ENCODE assay signal across 8 cellular contexts in the genomic region with DNA sequence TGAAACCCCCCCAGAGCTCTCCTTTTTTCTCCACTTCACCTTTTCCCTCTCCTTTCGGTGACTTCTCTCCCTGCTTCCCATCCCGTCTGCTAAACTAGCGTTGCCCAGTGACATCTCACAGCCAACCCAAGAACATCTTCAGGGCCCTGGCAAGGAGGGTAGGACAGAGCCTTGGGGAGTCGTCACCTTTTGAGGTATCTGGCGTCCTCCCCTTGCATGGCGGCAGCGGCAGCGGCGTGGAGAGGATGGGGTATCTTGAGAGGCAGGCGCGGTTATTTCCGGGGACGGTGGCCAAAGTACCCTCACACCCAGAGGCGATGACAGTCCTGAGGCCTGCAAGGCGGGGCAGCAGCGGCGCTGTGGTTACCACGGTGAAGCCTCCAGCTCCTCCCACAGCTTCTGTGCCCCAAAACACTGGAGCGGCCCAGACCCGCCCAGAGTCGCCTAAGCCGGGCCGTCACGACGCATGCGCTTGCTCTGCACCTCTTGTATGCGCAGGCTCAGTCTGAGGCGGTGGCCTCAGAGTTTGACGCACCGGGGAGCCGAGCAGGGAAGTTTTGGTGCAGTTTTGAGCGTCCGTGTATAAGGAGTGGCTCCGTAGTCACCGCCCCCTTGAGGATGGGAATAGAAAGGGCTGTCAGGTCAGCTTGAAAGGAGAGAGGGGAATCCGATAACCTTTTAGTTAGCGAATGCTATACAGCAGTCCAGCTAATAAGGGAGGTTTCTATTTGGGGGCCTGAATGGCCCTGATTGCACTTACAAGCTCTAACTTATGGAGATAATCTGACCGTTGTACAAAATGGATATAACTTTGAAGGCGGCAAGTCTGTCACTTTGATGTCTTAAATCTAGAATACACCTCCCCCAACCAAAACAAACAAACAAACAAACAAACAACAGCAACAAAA. TPM values are rescaled to one million over a fixed set of nuclear protein-coding genes. Genes with fewer than 3 reads are reported as not detected.
DNase-seq lines count a peak whose midpoint lies in the region; ATAC-seq and TF ChIP-seq lines count a peak whose summit lies in the region.

A gene (minus strand): TSS at position 446 of the 908 bp plus-strand sequence. CDS start 228 bp downstream, at position 218.

- peak within 1 kb of the TSS; percentile 95 for H3K4me3 ChIP-seq in CD4-positive, CD25-positive, alpha-beta regulatory T cell (ENCODE audit: low read depth, low read length)
- H3K4me3 ChIP-seq in duodenal mucosa (ENCODE audit: low read depth in 1 of 2, low read length in 2 of 2): peak within 1 kb of the TSS; percentile 95
- H3K4me3 ChIP-seq in lower leg skin (ENCODE audit: low read depth, poor library complexity, severe bottlenecking): peak within 1 kb of the TSS; percentile 89

- peak within 1 kb of the TSS; percentile 78 to 99 (median 94) for H3K4me3 Mint-ChIP-seq in CD4-positive, CD25-positive, alpha-beta regulatory T cell
- peak within 1 kb of the TSS; percentile 92 for H3K4me3 Mint-ChIP-seq in activated CD4-positive, alpha-beta memory T cell treated with anti-CD3 and anti-CD28 coated beads, Interleukin-2, amount 10 ng/mL, durations not matched to agents 7 days and 5 days

- peaks cover 0 to 7% (median 5%) of the 10 kb centered on the region in 7 donors for H3K9me3 Mint-ChIP-seq in CD4-positive, CD25-positive, alpha-beta regulatory T cell
- peaks cover 7% of the 10 kb centered on the region for H3K9me3 Mint-ChIP-seq in activated CD4-positive, alpha-beta memory T cell treated with anti-CD3 and anti-CD28 coated beads, Interleukin-2, amount 10 ng/mL, durations not matched to agents 7 days and 5 days

- intact Hi-C loops in lower leg skin (cut with DNase I; ENCODE audit: low total_unique reads): no loop called here

- H3K36me3 Mint-ChIP-seq in CD4-positive, CD25-positive, alpha-beta regulatory T cell: no peaks in the 10 kb centered on the region
- H3K36me3 Mint-ChIP-seq in activated CD4-positive, alpha-beta memory T cell treated with anti-CD3 and anti-CD28 coated beads, Interleukin-2, amount 10 ng/mL, durations not matched to agents 7 days and 5 days (ENCODE audit: low read depth): peaks cover 18% of the 10 kb centered on the region

- WGBS in lower leg skin, 2 donors: 0 to 1% methylated on average over 31 to 36 of the region's 39 CpGs

- H3K4me1 Mint-ChIP-seq in CD4-positive, CD25-positive, alpha-beta regulatory T cell: peaks cover 25 to 59% (median 51%) of the 10 kb centered on the region in 4 donors
- peaks cover 54% of the 10 kb centered on the region for H3K4me1 Mint-ChIP-seq in activated CD4-positive, alpha-beta memory T cell treated with anti-CD3 and anti-CD28 coated beads, Interleukin-2, amount 10 ng/mL, durations not matched to agents 7 days and 5 days

- TF ChIP-seq CTCF in lower leg skin (IDR thresholded peaks at IDR 0.05): no peak

- no peak for TF ChIP-seq POLR2A in lower leg skin (IDR thresholded peaks at IDR 0.05)

- POLR2A ChIA-PET in activated CD4-positive, alpha-beta memory T cell treated with anti-CD3 and anti-CD28 coated beads, Interleukin-2, amount 10 ng/mL, durations not matched to agents 7 days and 5 days (lab: Charles Lee): interaction anchor here (0.5 to 2.4 kb wide), 10 partner anchors 8 to 1412 kb away, joined by 3 to 26 read pairs (median 4); a partner anchor contains a TSS

- no peaks in the 10 kb centered on the region for H3K36me3 ChIP-seq in CD4-positive, CD25-positive, alpha-beta regulatory T cell (ENCODE audit: control insufficient read depth, insufficient read depth, low read length)
- H3K36me3 ChIP-seq in duodenal mucosa (ENCODE audit: control insufficient read depth in 1 of 2, insufficient read depth in 2 of 2, low read length in 2 of 2): peaks cover 0 to 5% of the 10 kb centered on the region in 2 donors

- peak; percentile 93 to 98 (median 94) for DNase-seq in CD4-positive, CD25-positive, alpha-beta regulatory T cell
- DNase-seq in NCI-H82 treated with DMSO at 0.1 percent for 48 hours (lab: John Stamatoyannopoulos, UW; ENCODE audit: unreplicated experiment) (peak; percentile 99), lower leg skin (ENCODE audit: low spot score in 2 of 2) (peak; percentile 96 to 99)
- peak; percentile 97 for DNase-seq in activated CD4-positive, alpha-beta memory T cell treated with anti-CD3 and anti-CD28 coated beads, Interleukin-2, amount 10 ng/mL, durations not matched to agents 7 days and 5 days
- DNase-seq in stimulated activated CD4-positive, alpha-beta T cell treated with anti-CD3 and anti-CD28 coated beads, TNF-alpha, amount 100 ng/mL, for 1 hour (ENCODE audit: low read depth in 3 of 3, low spot score in 1 of 3): peak; percentile 83 to 91 (median 91)

- peak within 1 kb of the TSS; percentile 96 to 97 (median 97) for H3K27ac Mint-ChIP-seq in CD4-positive, CD25-positive, alpha-beta regulatory T cell
- H3K27ac Mint-ChIP-seq in activated CD4-positive, alpha-beta memory T cell treated with anti-CD3 and anti-CD28 coated beads, Interleukin-2, amount 10 ng/mL, durations not matched to agents 7 days and 5 days: peak within 1 kb of the TSS; percentile 79

- H3K9me3 ChIP-seq in CD4-positive, CD25-positive, alpha-beta regulatory T cell (ENCODE audit: control insufficient read depth in 2 of 2, low read length in 2 of 2): peaks cover 9 to 10% of the 10 kb centered on the region in 2 experiments
- peaks cover 4 to 7% of the 10 kb centered on the region in 2 donors for H3K9me3 ChIP-seq in duodenal mucosa (ENCODE audit: control insufficient read depth in 1 of 2, low read length in 2 of 2)

- peaks cover 6% of the 10 kb centered on the region for H3K27me3 ChIP-seq in CD4-positive, CD25-positive, alpha-beta regulatory T cell (ENCODE audit: control insufficient read depth, insufficient read depth, low read length)
- no peaks in the 10 kb centered on the region for H3K27me3 ChIP-seq in duodenal mucosa (ENCODE audit: control insufficient read depth in 1 of 2, insufficient read depth in 2 of 2, low read length in 2 of 2)

- peak within 1 kb of the TSS; percentile 80 for H3K27ac ChIP-seq in CD4-positive, CD25-positive, alpha-beta regulatory T cell (ENCODE audit: insufficient read depth, low read length, poor library complexity, severe bottlenecking)
- H3K27ac ChIP-seq in duodenal mucosa (ENCODE audit: low read depth, low read length): peak within 1 kb of the TSS; percentile 64

- ATAC-seq in CD4-positive, CD25-positive, alpha-beta regulatory T cell (ENCODE audit: low read depth in 2 of 2): peak; percentile 95
- peak; percentile 98 for ATAC-seq in GM19397 (IDR thresholded peaks at IDR 0.05; ENCODE audit: unreplicated experiment)
- ATAC-seq in HG03575 (IDR thresholded peaks at IDR 0.05; ENCODE audit: extremely low read depth, insufficient number of reproducible peaks, low FRiP score, unreplicated experiment): peak; percentile 94

- H3K27me3 Mint-ChIP-seq in CD4-positive, CD25-positive, alpha-beta regulatory T cell: peaks cover 6% of the 10 kb centered on the region
- H3K27me3 Mint-ChIP-seq in activated CD4-positive, alpha-beta memory T cell treated with anti-CD3 and anti-CD28 coated beads, Interleukin-2, amount 10 ng/mL, durations not matched to agents 7 days and 5 days: no peaks in the 10 kb centered on the region

- peaks cover 27% of the 10 kb centered on the region for H3K4me1 ChIP-seq in CD4-positive, CD25-positive, alpha-beta regulatory T cell (ENCODE audit: control insufficient read depth, insufficient read depth, low read length, poor library complexity, severe bottlenecking)
- H3K4me1 ChIP-seq in duodenal mucosa (ENCODE audit: control insufficient read depth in 1 of 2, insufficient read depth in 2 of 2, low read length in 2 of 2): peaks cover 13 to 15% of the 10 kb centered on the region in 2 donors

- CTCF ChIA-PET in activated CD4-positive, alpha-beta memory T cell treated with anti-CD3 and anti-CD28 coated beads, Interleukin-2, amount 10 ng/mL, durations not matched to agents 7 days and 5 days (lab: Charles Lee): interaction anchor here (0.7 to 1.5 kb wide), 5 partner anchors 32 to 577 kb away, joined by 3 to 5 read pairs (median 4); no protein-coding TSS in a partner anchor

- peak within 1 kb of the TSS; percentile 71 to 91 for H3K9ac ChIP-seq in duodenal mucosa (ENCODE audit: low read depth in 1 of 2, low read length in 2 of 2)

RNA-seq across cellular contexts. Expression of the gene that starts here (rescaled TPM):
- 17.8 TPM for total RNA-seq in CD4-positive, CD25-positive, alpha-beta regulatory T cell
- polyA plus RNA-seq in CD4-positive, CD25-positive, alpha-beta regulatory T cell: 10 to 100 TPM; 12.8 to 21.9 (median 19.8) TPM
- total RNA-seq in activated CD4-positive, alpha-beta memory T cell treated with anti-CD3 and anti-CD28 coated beads, Interleukin-2, amount 10 ng/mL, durations not matched to agents 7 days and 5 days: 10 to 100 TPM; 27.7 to 28.0 TPM
- total RNA-seq in lower leg skin: 10 to 100 TPM; 17.6 to 24.2 (median 21.9) TPM

Comparison
In these comparisons a context has a peak if more than half of its experiments do, and no peak if none do; other contexts are left out.
1. Peak in every context shown above with its lines: DNase-seq, ATAC-seq, H3K4me3 ChIP-seq and H3K27ac ChIP-seq.